Comparison of ENCODE assay signal across 8 cellular contexts in the genomic region with DNA sequence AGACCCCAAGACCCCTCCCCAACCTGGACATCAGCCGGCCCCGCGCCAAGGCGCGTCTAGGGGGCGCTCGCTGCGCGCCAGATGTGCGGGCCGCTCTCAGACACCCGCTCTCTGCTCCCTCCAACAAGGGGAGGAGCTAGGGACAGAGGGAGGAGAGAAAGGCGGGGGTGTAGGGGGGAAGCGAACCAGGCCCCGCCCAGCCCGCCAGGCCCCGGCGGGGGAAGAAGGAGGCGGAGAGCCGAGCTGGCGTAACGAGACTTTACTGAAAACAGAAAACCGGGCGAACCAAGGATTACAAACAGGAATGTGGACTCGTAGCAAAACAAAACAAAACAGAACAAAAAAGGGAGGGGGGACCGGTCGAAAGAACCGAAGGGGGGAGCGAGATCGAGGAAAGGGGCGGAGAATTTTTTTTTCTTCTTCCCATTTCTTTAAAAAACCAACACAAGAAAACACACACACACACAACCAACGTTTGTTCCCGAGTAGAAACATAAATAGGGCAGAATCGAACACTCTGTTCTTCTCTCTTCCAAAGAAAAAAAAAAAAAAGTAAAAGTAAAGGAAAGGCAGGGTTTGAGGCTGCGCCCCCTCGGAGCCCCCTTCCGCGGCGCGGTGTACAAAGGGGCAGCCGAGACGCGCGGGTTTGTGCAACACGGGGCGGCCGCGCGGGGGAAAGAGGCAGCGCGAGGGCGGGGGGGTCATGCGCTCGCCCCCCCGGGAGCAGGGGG. TPM values are rescaled to one million over a fixed set of nuclear protein-coding genes. Genes with fewer than 3 reads are reported as not detected.
DNase-seq lines count a peak whose midpoint lies in the region; ATAC-seq and TF ChIP-seq lines count a peak whose summit lies in the region.

No MANE protein-coding gene starts in this region.

- H3K4me2 ChIP-seq in GM23338 = peak overlapping the region; percentile 73

- TF ChIP-seq CTCF in GM23338 (conservative IDR thresholded peaks at IDR 0.05; ENCODE audit: low read depth in 2 of 2) (peak; percentile 97 to 98), progenitor cell of endocrine pancreas (IDR thresholded peaks at IDR 0.05; ENCODE audit: unreplicated experiment) (peak; percentile 92)

- peaks cover 28% of the 10 kb centered on the region for H3K4me1 ChIP-seq in GM23338 (ENCODE audit: insufficient read depth)

- H3K4me1 Mint-ChIP-seq in GM23338 (peaks cover 19% of the 10 kb centered on the region; the same call in 2 of the 3 replicates), progenitor cell of endocrine pancreas (ENCODE audit: low read depth) (peaks cover 11% of the 10 kb centered on the region)
- H3K4me1 Mint-ChIP-seq in T-helper 1 cell treated with Interleukin-12 subunit alpha and Interleukin-12 subunit beta and Interleukin-4 antibody, amounts not matched to agents 30 μg/mL and 1 μg/mL, for 36 hours (ENCODE audit: low read depth) = peaks cover 30% of the 10 kb centered on the region

- H4K20me1 ChIP-seq in GM23338 (replicated peaks; ENCODE audit: insufficient read depth) = peaks cover 13% of the 10 kb centered on the region

- peaks cover 28% of the 10 kb centered on the region for H3K27me3 Mint-ChIP-seq in GM23338 (ENCODE audit: insufficient read depth, low read depth, poor library complexity)
- H3K27me3 Mint-ChIP-seq in T-helper 1 cell treated with Interleukin-12 subunit alpha and Interleukin-12 subunit beta and Interleukin-4 antibody, amounts not matched to agents 30 μg/mL and 1 μg/mL, for 36 hours (ENCODE audit: low read depth) = no peaks in the 10 kb centered on the region
- H3K27me3 Mint-ChIP-seq in progenitor cell of endocrine pancreas = no peaks in the 10 kb centered on the region

- H3K36me3 ChIP-seq in GM23338 (ENCODE audit: insufficient read depth) = peaks cover 5% of the 10 kb centered on the region; the same call in 1 of the 2 replicates

- H3K9me2 ChIP-seq in GM23338 (ENCODE audit: insufficient read depth) = no peaks in the 10 kb centered on the region

- H3K36me3 Mint-ChIP-seq in GM23338 (ENCODE audit: low read depth) = peaks cover 27% of the 10 kb centered on the region
- peaks cover 25% of the 10 kb centered on the region for H3K36me3 Mint-ChIP-seq in T-helper 1 cell treated with Interleukin-12 subunit alpha and Interleukin-12 subunit beta and Interleukin-4 antibody, amounts not matched to agents 30 μg/mL and 1 μg/mL, for 36 hours (ENCODE audit: low read depth)
- peaks cover 10% of the 10 kb centered on the region for H3K36me3 Mint-ChIP-seq in progenitor cell of endocrine pancreas (ENCODE audit: insufficient read depth)

- H2AFZ ChIP-seq in GM23338 = no peak overlapping the region

- H3K27ac Mint-ChIP-seq in GM23338 = peak overlapping the region; percentile 96
- peak overlapping the region; percentile 93 for H3K27ac Mint-ChIP-seq in T-helper 1 cell treated with Interleukin-12 subunit alpha and Interleukin-12 subunit beta and Interleukin-4 antibody, amounts not matched to agents 30 μg/mL and 1 μg/mL, for 36 hours
- H3K27ac Mint-ChIP-seq in progenitor cell of endocrine pancreas = peak overlapping the region; percentile 100

- intact Hi-C loops in left ventricle myocardium superior (cut with micrococcal nuclease) = loop anchor here (2.0 kb wide), 1 partner anchor 49 kb away; no protein-coding TSS in a partner anchor

- peak overlapping the region; percentile 93 for H3K4me3 Mint-ChIP-seq in GM23338
- H3K4me3 Mint-ChIP-seq in T-helper 1 cell treated with Interleukin-12 subunit alpha and Interleukin-12 subunit beta and Interleukin-4 antibody, amounts not matched to agents 30 μg/mL and 1 μg/mL, for 36 hours = peak overlapping the region; percentile 95
- peak overlapping the region; percentile 98 for H3K4me3 Mint-ChIP-seq in progenitor cell of endocrine pancreas (ENCODE audit: low read depth)

- H3K9me3 Mint-ChIP-seq in GM23338 (no peaks in the 10 kb centered on the region), progenitor cell of endocrine pancreas (ENCODE audit: low read depth) (no peaks in the 10 kb centered on the region)
- H3K9me3 Mint-ChIP-seq in T-helper 1 cell treated with Interleukin-12 subunit alpha and Interleukin-12 subunit beta and Interleukin-4 antibody, amounts not matched to agents 30 μg/mL and 1 μg/mL, for 36 hours = no peaks in the 10 kb centered on the region

- peaks cover 35% of the 10 kb centered on the region for H3K79me2 ChIP-seq in GM23338 (replicated peaks; ENCODE audit: insufficient read depth)

- peak; percentile 94 for DNase-seq in CD1c-positive myeloid dendritic cell (ENCODE audit: extremely low spot score)
- DNase-seq in GM23338 (ENCODE audit: low spot score) = peak; percentile 97
- peak; percentile 96 for DNase-seq in NCI-H1694 (lab: John Stamatoyannopoulos, UW)
- peak in 55 of 56 donors; percentile 48 to 95 (median 86) for DNase-seq in amygdala (lab: John Stamatoyannopoulos, UW)
- DNase-seq in left ventricle myocardium superior = peak; percentile 94
- DNase-seq in progenitor cell of endocrine pancreas (ENCODE audit: low spot score, unreplicated experiment) = peak; percentile 90
- DNase-seq in ureter (ENCODE audit: low spot score) = peak; percentile 96

- ATAC-seq in GM23338 (peak; percentile 52), left ventricle myocardium superior (peak; percentile 75)

- peak overlapping the region; percentile 75 for H3K4me3 ChIP-seq in GM23338

- peaks cover 3% of the 10 kb centered on the region for H3K27me3 ChIP-seq in GM23338 (ENCODE audit: insufficient read depth)

- peaks cover 30% of the 10 kb centered on the region for H3F3A ChIP-seq in GM23338 (replicated peaks; ENCODE audit: low read depth)

- H3K27ac ChIP-seq in GM23338 (ENCODE audit: low read depth) = peak overlapping the region; percentile 96

RNA-seq across cellular contexts. Expression of a gene that starts 1.7 kb away (rescaled TPM):
- 154 and 181 TPM in 2 replicates for total RNA-seq in GM23338 (2014; rRNA removed; shearing (Covaris generic))
- 40.0 and 52.5 TPM in 2 replicates for polyA plus RNA-seq in GM23338 (2016; fragmentation: Nextera tagmentation; extraction: Ambion mirVana)
- 89.2 TPM for total RNA-seq in left ventricle myocardium superior
- 158 and 168 TPM in 2 replicates for total RNA-seq in progenitor cell of endocrine pancreas
- 94.9 TPM for total RNA-seq in ureter

RNA-seq across cellular contexts. Expression of a gene that starts 5.4 kb away (rescaled TPM):
- total RNA-seq in GM23338 (2014; rRNA removed; shearing (Covaris generic)) = 0.35 and 0.89 TPM in 2 replicates
- polyA plus RNA-seq in GM23338 (2016; fragmentation: Nextera tagmentation; extraction: Ambion mirVana) = 0.10 TPM in 1 of 2 replicates, not detected in the other
- total RNA-seq in left ventricle myocardium superior (0.57 TPM), progenitor cell of endocrine pancreas (10.5 and 10.9 TPM in 2 replicates), ureter (5.9 TPM)

RNA-seq across cellular contexts. Expression of a gene that starts 43.2 kb away (rescaled TPM):
- total RNA-seq in GM23338 (2014; rRNA removed; shearing (Covaris generic)) = 511 and 591 TPM in 2 replicates
- 637 and 641 TPM in 2 replicates for polyA plus RNA-seq in GM23338 (2016; fragmentation: Nextera tagmentation; extraction: Ambion mirVana)
- total RNA-seq in left ventricle myocardium superior (98.0 TPM), progenitor cell of endocrine pancreas (150 and 154 TPM in 2 replicates), ureter (99.8 TPM)

RNA-seq across cellular contexts. Expression of a gene that starts 53.4 kb away (rescaled TPM):
- total RNA-seq in GM23338 (2014; rRNA removed; shearing (Covaris generic)) = 3.6 and 7.1 TPM in 2 replicates
- 1.6 and 2.5 TPM in 2 replicates for polyA plus RNA-seq in GM23338 (2016; fragmentation: Nextera tagmentation; extraction: Ambion mirVana)
- total RNA-seq in left ventricle myocardium superior (1.2 TPM), progenitor cell of endocrine pancreas (0.53 and 1.6 TPM in 2 replicates), ureter (3.0 TPM)

Comparison
In these comparisons a context has a peak if more than half of its experiments do, and no peak if none do; other contexts are left out.
1. Peak in every context shown above with its lines: DNase-seq, ATAC-seq, H3K4me3 ChIP-seq and H3K27ac ChIP-seq.